In the genomic region with DNA sequence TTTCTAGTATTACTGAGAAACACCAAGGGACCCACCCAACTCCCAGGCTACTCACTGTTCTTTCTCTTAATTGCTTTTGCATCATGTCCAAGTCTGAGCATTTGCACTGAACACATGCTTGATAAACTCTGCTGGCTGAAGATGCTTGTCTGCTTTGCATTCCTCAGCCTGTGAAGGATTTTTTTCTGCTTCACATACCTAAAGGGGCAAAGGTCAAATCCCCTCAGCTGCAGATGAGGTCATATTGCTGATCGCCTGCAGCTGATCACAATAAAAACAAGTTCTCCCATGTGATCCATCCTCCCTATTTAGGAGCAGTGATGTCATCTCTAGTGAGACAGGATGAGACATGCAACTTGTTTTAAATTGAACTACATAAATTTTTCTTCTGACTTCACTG, we compare ENCODE assay signal across 8 cellular contexts.
DNase-seq lines count a peak whose midpoint lies in the region; ATAC-seq and TF ChIP-seq lines count a peak whose summit lies in the region.

No MANE protein-coding gene starts in this region.

- ATAC-seq in upper lobe of right lung (peak; percentile 57), left colon (no peak)

- no peak for TF ChIP-seq POLR2A in breast epithelium (IDR thresholded peaks at IDR 0.05)

- TF ChIP-seq CTCF in MCF 10A (IDR thresholded peaks at IDR 0.05; ENCODE audit: unreplicated experiment) (no peak), breast epithelium (IDR thresholded peaks at IDR 0.05) (no peak), brain microvascular endothelial cell (IDR thresholded peaks at IDR 0.05; ENCODE audit: low read depth, low read length, missing control alignments) (no peak), upper lobe of right lung (IDR thresholded peaks at IDR 0.05) (no peak)

- H3K9me3 ChIP-seq in breast epithelium: no peaks in the 10 kb centered on the region
- H3K9me3 ChIP-seq in upper lobe of right lung: no peaks in the 10 kb centered on the region

- in situ Hi-C loops in brain microvascular endothelial cell (cut with HindIII; ENCODE audit: low pct_ligation_motif_present, low sequenced_read_pairs): loop anchor here (25.0 kb wide), 2 partner anchors 99 to 174 kb away; no protein-coding TSS in a partner anchor

- no peaks in the 10 kb centered on the region for H3K36me3 ChIP-seq in breast epithelium
- H3K36me3 ChIP-seq in brain microvascular endothelial cell (replicated peaks): no peaks in the 10 kb centered on the region
- H3K36me3 ChIP-seq in upper lobe of right lung: no peaks in the 10 kb centered on the region

- POLR2A ChIA-PET in MCF 10A (lab: Yijun Ruan, JAX): interaction anchor here (0.7 to 3.4 kb wide), 11 partner anchors 14 to 847 kb away, joined by 3 to 25 read pairs (median 3); partner anchors contain the start of gene DCBLD2

- no peaks in the 10 kb centered on the region for H3K4me1 ChIP-seq in breast epithelium
- H3K4me1 ChIP-seq in upper lobe of right lung: peaks cover 6% of the 10 kb centered on the region

- intact Hi-C loops in MCF 10A (cut with micrococcal nuclease) (no loop called here), breast epithelium (cut with DNase I; ENCODE audit: low total_unique reads) (no loop called here), upper lobe of right lung (cut with DNase I) (no loop called here), left colon (cut with DNase I, micrococcal nuclease) (loop anchor here in 1 of 2 donors (10.0 kb wide), 1 partner anchor 161 kb away; no protein-coding TSS in a partner anchor)

- peak; percentile 39 for DNase-seq in MCF 10A (ENCODE audit: unreplicated experiment)
- DNase-seq in breast epithelium (ENCODE audit: low spot score in 2 of 2): no peak
- DNase-seq in brain microvascular endothelial cell: peak; percentile 91
- DNase-seq in iPS DF 19.7 (ENCODE audit: low read depth, low spot score): peak; percentile 52
- DNase-seq in upper lobe of right lung: no peak
- no peak for DNase-seq in NCI-H2171 treated with DMSO at 0.1 percent for 48 hours (lab: John Stamatoyannopoulos, UW)
- DNase-seq in left colon: no peak
- no peak for DNase-seq in activated naive CD4-positive, alpha-beta T cell treated with anti-CD3 and anti-CD28 coated beads, Interleukin-2, amount 10 ng/mL, durations not matched to agents 7 days and 5 days

- no peaks in the 10 kb centered on the region for H3K36me3 Mint-ChIP-seq in MCF 10A (ENCODE audit: insufficient read depth, unreplicated experiment)
- H3K36me3 Mint-ChIP-seq in activated naive CD4-positive, alpha-beta T cell treated with anti-CD3 and anti-CD28 coated beads, Interleukin-2, amount 10 ng/mL, durations not matched to agents 7 days and 5 days: no peaks in the 10 kb centered on the region

- H3K4me3 Mint-ChIP-seq in MCF 10A (ENCODE audit: unreplicated experiment): no peak overlapping the region
- H3K4me3 Mint-ChIP-seq in activated naive CD4-positive, alpha-beta T cell treated with anti-CD3 and anti-CD28 coated beads, Interleukin-2, amount 10 ng/mL, durations not matched to agents 7 days and 5 days: no peak overlapping the region

- no peaks in the 10 kb centered on the region for H3K9me3 Mint-ChIP-seq in MCF 10A (ENCODE audit: unreplicated experiment)
- H3K9me3 Mint-ChIP-seq in activated naive CD4-positive, alpha-beta T cell treated with anti-CD3 and anti-CD28 coated beads, Interleukin-2, amount 10 ng/mL, durations not matched to agents 7 days and 5 days: no peaks in the 10 kb centered on the region

- H3K27me3 Mint-ChIP-seq in MCF 10A (ENCODE audit: insufficient read depth, unreplicated experiment): no peaks in the 10 kb centered on the region
- no peaks in the 10 kb centered on the region for H3K27me3 Mint-ChIP-seq in activated naive CD4-positive, alpha-beta T cell treated with anti-CD3 and anti-CD28 coated beads, Interleukin-2, amount 10 ng/mL, durations not matched to agents 7 days and 5 days

- H3K27ac Mint-ChIP-seq in MCF 10A (ENCODE audit: low read depth, unreplicated experiment): peak overlapping the region; percentile 57
- no peak overlapping the region for H3K27ac Mint-ChIP-seq in activated naive CD4-positive, alpha-beta T cell treated with anti-CD3 and anti-CD28 coated beads, Interleukin-2, amount 10 ng/mL, durations not matched to agents 7 days and 5 days

- CTCF ChIA-PET in MCF 10A (lab: Yijun Ruan, JAX): interaction anchor here (0.6 to 2.4 kb wide), 15 partner anchors 8 to 768 kb away, joined by 3 to 17 read pairs (median 5); no protein-coding TSS in a partner anchor
- CTCF ChIA-PET in activated naive CD4-positive, alpha-beta T cell treated with anti-CD3 and anti-CD28 coated beads, Interleukin-2, amount 10 ng/mL, durations not matched to agents 7 days and 5 days (lab: Charles Lee): interaction anchor here (0.7 kb wide), 1 partner anchor 12 kb away, joined by 3 read pairs; no protein-coding TSS in a partner anchor

- H3K4me1 Mint-ChIP-seq in MCF 10A (ENCODE audit: insufficient read depth, unreplicated experiment): peaks cover 15% of the 10 kb centered on the region
- no peaks in the 10 kb centered on the region for H3K4me1 Mint-ChIP-seq in activated naive CD4-positive, alpha-beta T cell treated with anti-CD3 and anti-CD28 coated beads, Interleukin-2, amount 10 ng/mL, durations not matched to agents 7 days and 5 days

- no peak overlapping the region for H3K4me3 ChIP-seq in breast epithelium
- no peak overlapping the region for H3K4me3 ChIP-seq in brain microvascular endothelial cell (ENCODE audit: low read depth, low read length)
- H3K4me3 ChIP-seq in upper lobe of right lung: no peak overlapping the region

- peak overlapping the region in 1 of 2 donors; percentile 13 for H3K27ac ChIP-seq in breast epithelium
- H3K27ac ChIP-seq in brain microvascular endothelial cell: peak overlapping the region; percentile 68
- H3K27ac ChIP-seq in upper lobe of right lung: no peak overlapping the region

- H3K27me3 ChIP-seq in breast epithelium (no peaks in the 10 kb centered on the region), brain microvascular endothelial cell (replicated peaks) (no peaks in the 10 kb centered on the region), upper lobe of right lung (no peaks in the 10 kb centered on the region)

- no TSS peak for BruUV-seq in MCF 10A (replicated peaks; lab: Mats Ljungman, UMichigan)

Comparison
In these comparisons a context has a peak if more than half of its experiments do, and no peak if none do; other contexts are left out.
1. DNase-seq: peak in MCF 10A (single experiment), brain microvascular endothelial cell (single experiment) and iPS DF 19.7 (single experiment); none in breast epithelium (0 of 2), upper lobe of right lung (single experiment), NCI-H2171 treated with DMSO at 0.1 percent for 48 hours (single experiment), left colon (0 of 2) and activated naive CD4-positive, alpha-beta T cell treated with anti-CD3 and anti-CD28 coated beads, Interleukin-2, amount 10 ng/mL, durations not matched to agents 7 days and 5 days (single experiment).